8 cellular contexts compared by ENCODE assay signal in the genomic region with DNA sequence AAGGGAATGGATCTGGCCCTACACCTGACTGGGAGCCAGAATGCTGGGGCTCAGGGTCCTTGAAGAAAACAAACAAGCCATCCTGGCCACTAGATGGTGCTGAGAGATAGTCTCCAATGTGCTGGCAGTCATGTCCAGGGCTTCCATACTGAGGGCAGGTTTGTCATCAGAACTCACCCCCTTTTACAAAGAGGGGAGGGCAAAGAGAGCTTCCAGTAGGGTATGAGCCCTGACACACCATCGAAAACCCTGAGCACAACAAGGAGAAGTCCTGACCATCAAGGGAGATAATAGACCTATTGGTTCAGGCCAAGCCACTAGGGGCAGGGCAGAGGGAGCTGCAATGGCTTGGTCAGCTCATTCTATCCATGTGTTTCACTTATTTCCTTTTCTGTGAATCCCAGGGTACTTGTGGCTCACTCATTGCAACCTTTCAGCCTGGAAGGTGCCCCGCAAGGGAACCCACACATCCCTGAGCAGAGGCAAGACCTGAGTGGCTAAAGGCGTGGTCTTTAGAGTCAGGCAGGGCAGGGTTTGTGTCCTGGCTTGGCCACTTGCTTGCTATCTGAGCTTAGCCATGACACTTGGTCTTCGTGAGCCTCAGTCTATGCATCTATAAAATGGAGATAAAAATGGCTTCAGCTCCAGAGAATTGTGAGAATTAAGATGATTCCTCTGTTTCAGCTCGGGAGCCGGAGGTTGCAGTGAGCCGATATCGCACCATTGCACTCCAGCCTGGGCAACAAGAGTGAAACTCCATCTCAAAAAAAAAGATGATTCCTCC. TPM values are rescaled to one million over a fixed set of nuclear protein-coding genes. Genes with fewer than 3 reads are reported as not detected.
DNase-seq lines count a peak whose midpoint lies in the region; ATAC-seq, FAIRE-seq and TF ChIP-seq lines count a peak whose summit lies in the region.
"Had no signal": no experiment of that assay in that cellular context is flagged by ENCODE, and none has a peak within 500 bp of the region (broad histone marks: within the 10 kb centered on the region; RNA-seq: fewer than 3 reads in every experiment).

No MANE protein-coding gene starts in this region.

- DNase-seq in HT1080 (ENCODE audit: low read depth) (peak; percentile 64), OCI-LY7 (ENCODE audit: low spot score) (peak; percentile 53), astrocyte (ENCODE audit: low read depth) (peak; percentile 16), hepatocyte (ENCODE audit: low spot score) (peak; percentile 68), gastrocnemius medialis (peak in 1 of 2 donors; percentile 33)

- peak; percentile 95 for TF ChIP-seq CTCF in OCI-LY7 (conservative IDR thresholded peaks at IDR 0.05; ENCODE audit: low read length)
- peak; percentile 65 for TF ChIP-seq CTCF in astrocyte (IDR thresholded peaks at IDR 0.05; ENCODE audit: insufficient read depth, low read depth, low read length)
- peak; percentile 78 for TF ChIP-seq CTCF in hepatocyte (IDR thresholded peaks at IDR 0.05; ENCODE audit: poor library complexity)
- peak; percentile 60 to 79 (median 75) for TF ChIP-seq CTCF in gastrocnemius medialis (IDR thresholded peaks at IDR 0.05 in 4 of 5, conservative IDR thresholded peaks at IDR 0.05 in 1 of 5)

- H4K20me1 ChIP-seq in OCI-LY7 (ENCODE audit: insufficient read depth, low read length) (no peaks in the 10 kb centered on the region; the same call in 1 of the 2 replicates), astrocyte (ENCODE audit: insufficient read depth, low read length) (no peaks in the 10 kb centered on the region), hepatocyte (ENCODE audit: insufficient read depth, poor library complexity, severe bottlenecking) (no peaks in the 10 kb centered on the region)

- no TSS peak for BruUV-seq in OCI-LY7 (replicated peaks; lab: Mats Ljungman, UMichigan)

- H3K9me3 ChIP-seq in OCI-LY7 (ENCODE audit: low read length), result no peaks in the 10 kb centered on the region
- H3K9me3 ChIP-seq in astrocyte (ENCODE audit: insufficient read depth, low read depth, low read length), result no peaks in the 10 kb centered on the region
- H3K9me3 ChIP-seq in hepatocyte (ENCODE audit: low read depth), result no peaks in the 10 kb centered on the region
- H3K9me3 ChIP-seq in gastrocnemius medialis, result no peaks in the 10 kb centered on the region

- H3K4me3 ChIP-seq in OCI-LY7 (ENCODE audit: low read depth, low read length, poor library complexity, severe bottlenecking) (no peak overlapping the region), astrocyte (ENCODE audit: insufficient read depth, low read depth, low read length) (no peak overlapping the region), hepatocyte (no peak overlapping the region), gastrocnemius medialis (no peak overlapping the region)

- H3K79me2 ChIP-seq in OCI-LY7 (ENCODE audit: insufficient read depth, low read depth, low read length), result no peaks in the 10 kb centered on the region
- no peaks in the 10 kb centered on the region for H3K79me2 ChIP-seq in astrocyte (ENCODE audit: insufficient read depth, low read length)
- H3K79me2 ChIP-seq in hepatocyte, result no peaks in the 10 kb centered on the region

- no peak overlapping the region for H3K4me3 Mint-ChIP-seq in astrocyte (ENCODE audit: unreplicated experiment)
- H3K4me3 Mint-ChIP-seq: activated naive CD4-positive, alpha-beta T cell treated with anti-CD3 and anti-CD28 coated beads, Interleukin-2, amount 50 U/mL, for 24 hours had no signal

- no peaks in the 10 kb centered on the region for H3K9me2 ChIP-seq in OCI-LY7 (ENCODE audit: insufficient read depth, low read length)
- no peaks in the 10 kb centered on the region for H3K9me2 ChIP-seq in hepatocyte (replicated peaks; ENCODE audit: insufficient read depth)

- H3K27ac ChIP-seq in OCI-LY7 (ENCODE audit: low read depth, low read length, poor library complexity, severe bottlenecking), result no peak overlapping the region
- H3K27ac ChIP-seq in astrocyte (ENCODE audit: low read depth, low read length), result no peak overlapping the region
- no peak overlapping the region for H3K27ac ChIP-seq in hepatocyte
- H3K27ac ChIP-seq in gastrocnemius medialis, result no peak overlapping the region

- peaks cover 6% of the 10 kb centered on the region for H3K4me1 Mint-ChIP-seq in astrocyte (ENCODE audit: low read depth, unreplicated experiment)
- H3K4me1 Mint-ChIP-seq: activated naive CD4-positive, alpha-beta T cell treated with anti-CD3 and anti-CD28 coated beads, Interleukin-2, amount 50 U/mL, for 24 hours had no signal

- intact Hi-C loops in OCI-LY7 (cut with micrococcal nuclease; ENCODE audit: unreplicated experiment), result loop anchor here (1.0 to 10.0 kb wide), 3 partner anchors 44 to 178 kb away; partner anchors contain the start of gene RDH12
- intact Hi-C loops in gastrocnemius medialis (cut with DNase I; ENCODE audit: low total_unique reads), result loop anchor here (1.0 to 10.0 kb wide), 3 partner anchors 44 to 177 kb away; no protein-coding TSS in a partner anchor

- H3K4me1 ChIP-seq in OCI-LY7 (ENCODE audit: insufficient read depth, low read length, poor library complexity, severe bottlenecking), result no peaks in the 10 kb centered on the region
- H3K4me1 ChIP-seq in astrocyte (ENCODE audit: insufficient read depth, low read length), result no peaks in the 10 kb centered on the region
- H3K4me1 ChIP-seq in hepatocyte (ENCODE audit: insufficient read depth), result no peaks in the 10 kb centered on the region
- no peaks in the 10 kb centered on the region for H3K4me1 ChIP-seq in gastrocnemius medialis

- H3K27ac Mint-ChIP-seq in astrocyte (ENCODE audit: unreplicated experiment), result no peak overlapping the region
- H3K27ac Mint-ChIP-seq: activated naive CD4-positive, alpha-beta T cell treated with anti-CD3 and anti-CD28 coated beads, Interleukin-2, amount 50 U/mL, for 24 hours had no signal

- TF ChIP-seq POLR2A in gastrocnemius medialis (IDR thresholded peaks at IDR 0.05), result no peak

- ATAC-seq in gastrocnemius medialis, result peak; percentile 79 to 82
- ATAC-seq in HG03460 (IDR thresholded peaks at IDR 0.05; ENCODE audit: unreplicated experiment), result no peak

- CTCF ChIA-PET in OCI-LY7 (lab: Charles Lee; ENCODE audit: unreplicated experiment), result interaction anchor here (0.7 to 1.4 kb wide), 6 partner anchors 9 to 178 kb away, joined by 3 to 7 read pairs (median 4); no protein-coding TSS in a partner anchor

- FAIRE-seq in G401.6 (lab: Jason Lieb, UNC) (peak; percentile 56), astrocyte (lab: Jason Lieb, UNC) (no peak)

- no peaks in the 10 kb centered on the region for H3K9me3 Mint-ChIP-seq in astrocyte (ENCODE audit: unreplicated experiment)
- H3K9me3 Mint-ChIP-seq: activated naive CD4-positive, alpha-beta T cell treated with anti-CD3 and anti-CD28 coated beads, Interleukin-2, amount 50 U/mL, for 24 hours had no signal

- peaks cover 16% of the 10 kb centered on the region for H3K27me3 Mint-ChIP-seq in astrocyte (ENCODE audit: low read depth, unreplicated experiment)

- H3K36me3 ChIP-seq in OCI-LY7 (ENCODE audit: insufficient read depth, low read length), result no peaks in the 10 kb centered on the region
- H3K36me3 ChIP-seq in astrocyte (ENCODE audit: insufficient read depth, low read length), result no peaks in the 10 kb centered on the region
- no peaks in the 10 kb centered on the region for H3K36me3 ChIP-seq in hepatocyte (replicated peaks; ENCODE audit: insufficient read depth, low read depth)
- no peaks in the 10 kb centered on the region for H3K36me3 ChIP-seq in gastrocnemius medialis

- H3K4me2 ChIP-seq in OCI-LY7 (ENCODE audit: low read length) (no peak overlapping the region), astrocyte (ENCODE audit: low read length) (no peak overlapping the region), hepatocyte (no peak overlapping the region)

- POLR2A ChIA-PET in OCI-LY7 (lab: Charles Lee), result interaction anchor here (0.5 to 1.5 kb wide), 3 partner anchors 14 to 62 kb away, joined by 3 to 6 read pairs (median 5); no protein-coding TSS in a partner anchor

- H2AFZ ChIP-seq in OCI-LY7 (ENCODE audit: low read length) (no peak overlapping the region), astrocyte (ENCODE audit: low read depth, low read length) (peak overlapping the region; percentile 50), hepatocyte (no peak overlapping the region)

- no peak overlapping the region for H3K9ac ChIP-seq in astrocyte (ENCODE audit: low read length)

- in situ Hi-C loops in gastrocnemius medialis (cut with MboI; ENCODE audit: low sequenced_read_pairs in 4 of 4), result loop anchor here in 2 of 4 donors (5.0 to 10.0 kb wide), 2 partner anchors 40 to 178 kb away; partner anchors contain the start of gene RDH12 (in 1 of the 2)

- WGBS in hepatocyte (ENCODE audit: low lambda C conversion rate, missing lambda C conversion rate), result 75% methylated on average over 8 of the region's 8 CpGs

- H3K36me3 Mint-ChIP-seq in astrocyte (ENCODE audit: low read depth, unreplicated experiment), result no peaks in the 10 kb centered on the region
- H3K36me3 Mint-ChIP-seq: activated naive CD4-positive, alpha-beta T cell treated with anti-CD3 and anti-CD28 coated beads, Interleukin-2, amount 50 U/mL, for 24 hours had no signal

- H3K27me3 ChIP-seq in astrocyte (ENCODE audit: insufficient read depth, low read length), result peaks cover 46% of the 10 kb centered on the region
- H3K27me3 ChIP-seq in hepatocyte, result no peaks in the 10 kb centered on the region
- peaks cover 0 to 22% (median 5%) of the 10 kb centered on the region in 3 donors for H3K27me3 ChIP-seq in gastrocnemius medialis

RNA-seq across cellular contexts. Expression of gene PLEKHH1, which starts 6.2 kb away (rescaled TPM):
- 4.2 and 4.3 TPM in 2 replicates for total RNA-seq in HT1080 (2014; rRNA removed; shearing (Covaris generic))
- polyA plus RNA-seq in HT1080 (2015; cell fraction: cytosol; rRNA removed), result 4.0 and 5.0 TPM in 2 replicates
- 23.8 and 27.3 TPM in 2 replicates for polyA plus RNA-seq in HT1080 (2015; cell fraction: nucleus; rRNA removed)
- total RNA-seq in OCI-LY7 (2014; rRNA removed; shearing (Covaris generic)), result not detected in 2 replicates
- total RNA-seq in OCI-LY7 (2022), result not detected in 2 replicates
- 2.3 and 3.3 TPM in 2 replicates for total RNA-seq in astrocyte
- 17.1 and 19.5 TPM in 2 replicates for total RNA-seq in hepatocyte
- polyA plus RNA-seq in hepatocyte, result 12.8 and 16.9 TPM in 2 replicates
- total RNA-seq in gastrocnemius medialis, result 1 to 10 TPM in 3 of 4 donors, under 1 TPM in 1; 0.75 to 3.4 (median 2.5) TPM

RNA-seq across cellular contexts. Expression of gene TMEM229B, which starts 38.3 kb away (rescaled TPM):
- total RNA-seq in HT1080 (2014; rRNA removed; shearing (Covaris generic)), result 5.8 and 6.0 TPM in 2 replicates
- polyA plus RNA-seq in HT1080 (2015; cell fraction: cytosol; rRNA removed), result 4.6 and 6.6 TPM in 2 replicates
- polyA plus RNA-seq in HT1080 (2015; cell fraction: nucleus; rRNA removed), result 3.4 and 3.7 TPM in 2 replicates
- total RNA-seq in OCI-LY7 (2014; rRNA removed; shearing (Covaris generic)), result 3.9 and 4.8 TPM in 2 replicates
- total RNA-seq in OCI-LY7 (2022), result 8.5 and 11.7 TPM in 2 replicates
- total RNA-seq in astrocyte, result 1.3 and 1.8 TPM in 2 replicates
- total RNA-seq in hepatocyte, result 11.7 and 18.3 TPM in 2 replicates
- polyA plus RNA-seq in hepatocyte, result 19.8 and 25.6 TPM in 2 replicates
- total RNA-seq in gastrocnemius medialis, result 1 to 10 TPM in 1 of 4 donors, under 1 TPM in 2, not detected in 1; 0.07 to 3.3 (median 0.20) TPM
